In the genomic region with DNA sequence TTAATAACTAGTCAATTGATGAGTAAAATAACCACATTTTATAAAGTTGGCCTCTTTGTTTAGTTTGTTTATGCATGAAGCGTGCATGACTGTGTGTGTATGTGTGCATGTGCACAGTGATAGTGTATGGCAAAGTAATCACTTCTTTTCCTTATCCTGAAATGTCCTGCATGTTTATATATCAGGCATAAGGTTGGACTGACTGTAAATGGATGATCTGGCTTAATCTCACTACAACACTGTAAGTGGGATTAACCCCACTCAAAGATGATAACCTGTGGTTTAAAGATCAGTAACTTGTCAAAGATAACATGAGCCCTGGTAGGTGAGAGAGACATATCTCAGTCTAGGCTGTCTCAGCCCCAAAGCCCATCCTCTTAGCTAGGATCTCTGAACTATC, we compare ENCODE assay signal across 29 cellular contexts.
"Had no signal": no experiment of that assay in that cellular context is flagged by ENCODE, and none has a peak within 500 bp of the region (broad histone marks: within the 10 kb centered on the region; RNA-seq: fewer than 3 reads in every experiment).

No MANE protein-coding gene starts in this region.

- FAIRE-seq: colon, endometrium, endothelial cell of umbilical vein, frontal cortex, TTC549 had no signal

- H3K4me3 ChIP-seq: body of pancreas, esophagus squamous epithelium had no signal

- H3K9me3 ChIP-seq: body of pancreas, esophagus squamous epithelium had no signal

- H3K36me3 ChIP-seq: esophagus squamous epithelium had no signal

- H3K27ac ChIP-seq: body of pancreas, epithelial cell of prostate, esophagus squamous epithelium, VCaP had no signal

- H3K27me3 ChIP-seq: body of pancreas, esophagus squamous epithelium had no signal

- DNase-seq: activated CD4-positive, alpha-beta memory T cell treated with anti-CD3 and anti-CD28 coated beads, Interleukin-2, amount 10 ng/mL, durations not matched to agents 7 days and 5 days; activated CD4-positive, alpha-beta T cell treated with anti-CD3 and anti-CD28 coated beads for 1 hour; activated CD4-positive, alpha-beta T cell treated with anti-CD3 and anti-CD28 coated beads for 4 hours; activated CD4-positive, alpha-beta T cell treated with anti-CD3 and anti-CD28 coated beads, Interleukin-2, amount 10 ng/mL, durations not matched to agents 7 days and 5 days; activated CD4-positive, alpha-beta T cell treated with anti-CD3 and anti-CD28 coated beads, Interleukin-2, amount 50 U/mL, for 4 hours; activated CD8-positive, alpha-beta memory T cell treated with anti-CD3 and anti-CD28 coated beads, Interleukin-2, amount 50 U/mL, for 48 hours; activated gamma-delta T cell; activated naive CD4-positive, alpha-beta T cell; activated naive CD4-positive, alpha-beta T cell treated with anti-CD3 and anti-CD28 coated beads, Interleukin-2, amount 50 U/mL, for 16 hours; activated T-cell treated with anti-CD3 and anti-CD28 coated beads for 4 hours; activated T-cell treated with anti-CD3 and anti-CD28 coated beads, Interleukin-2, amount 50 U/mL, for 24 hours; activated T-cell treated with anti-CD3 and anti-CD28 coated beads, Interleukin-2, amount 50 U/mL, for 72 hours; amygdala; aorta; body of pancreas; cortex of kidney; dermis blood vessel endothelial cell; effector CD8-positive, alpha-beta T cell; esophagus squamous epithelium; foreskin fibroblast; head of caudate nucleus; T-helper 2 cell had no signal

- H3K4me1 ChIP-seq: body of pancreas, esophagus squamous epithelium had no signal
